1 cellular context compared by ENCODE assay signal in the genomic region with DNA sequence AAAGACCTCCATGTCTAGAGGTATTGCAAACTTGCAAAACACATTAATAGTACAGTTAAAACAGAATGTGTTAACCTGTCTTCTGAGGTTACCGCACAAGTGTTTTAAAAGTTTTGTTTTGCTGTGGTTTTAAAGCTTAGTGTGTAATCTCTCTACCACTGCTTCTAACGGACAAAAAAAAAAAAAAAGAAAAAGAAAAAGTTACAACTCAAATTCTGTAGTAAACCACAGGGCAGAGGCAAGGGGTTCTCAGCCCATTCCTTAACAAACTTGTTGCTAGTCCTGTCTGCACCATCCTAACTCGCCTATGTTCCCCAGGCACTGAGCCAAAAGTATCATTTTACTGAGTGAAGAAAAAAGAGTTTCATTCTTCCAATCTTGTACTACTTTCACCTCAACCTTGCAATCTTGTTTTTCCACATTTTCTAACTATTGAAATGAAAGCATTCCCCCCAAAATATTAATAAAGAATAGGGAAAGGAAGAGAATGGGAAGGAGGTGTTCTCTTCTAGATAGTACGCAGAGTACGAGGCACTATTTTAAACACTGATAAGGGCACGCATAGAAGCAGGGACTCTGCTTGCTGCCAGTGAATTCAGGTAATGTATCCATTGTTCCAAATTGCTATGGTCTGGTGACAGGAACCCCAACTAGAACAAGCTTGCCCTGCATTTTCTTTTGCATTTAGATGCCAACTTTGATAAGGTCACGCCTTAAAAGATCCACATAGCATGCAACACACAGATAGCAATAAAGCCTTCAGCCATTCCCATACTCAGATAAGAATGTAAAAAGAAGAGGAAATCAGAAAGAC.
TF ChIP-seq lines count a peak whose summit lies in the region.

No MANE protein-coding gene starts in this region.

TF ChIP-seq in GM23338, 12 proteins besides CTCF, POLR2A, EP300 and RAD21 (continued from another document):
- TF ChIP-seq, protein P1, sequence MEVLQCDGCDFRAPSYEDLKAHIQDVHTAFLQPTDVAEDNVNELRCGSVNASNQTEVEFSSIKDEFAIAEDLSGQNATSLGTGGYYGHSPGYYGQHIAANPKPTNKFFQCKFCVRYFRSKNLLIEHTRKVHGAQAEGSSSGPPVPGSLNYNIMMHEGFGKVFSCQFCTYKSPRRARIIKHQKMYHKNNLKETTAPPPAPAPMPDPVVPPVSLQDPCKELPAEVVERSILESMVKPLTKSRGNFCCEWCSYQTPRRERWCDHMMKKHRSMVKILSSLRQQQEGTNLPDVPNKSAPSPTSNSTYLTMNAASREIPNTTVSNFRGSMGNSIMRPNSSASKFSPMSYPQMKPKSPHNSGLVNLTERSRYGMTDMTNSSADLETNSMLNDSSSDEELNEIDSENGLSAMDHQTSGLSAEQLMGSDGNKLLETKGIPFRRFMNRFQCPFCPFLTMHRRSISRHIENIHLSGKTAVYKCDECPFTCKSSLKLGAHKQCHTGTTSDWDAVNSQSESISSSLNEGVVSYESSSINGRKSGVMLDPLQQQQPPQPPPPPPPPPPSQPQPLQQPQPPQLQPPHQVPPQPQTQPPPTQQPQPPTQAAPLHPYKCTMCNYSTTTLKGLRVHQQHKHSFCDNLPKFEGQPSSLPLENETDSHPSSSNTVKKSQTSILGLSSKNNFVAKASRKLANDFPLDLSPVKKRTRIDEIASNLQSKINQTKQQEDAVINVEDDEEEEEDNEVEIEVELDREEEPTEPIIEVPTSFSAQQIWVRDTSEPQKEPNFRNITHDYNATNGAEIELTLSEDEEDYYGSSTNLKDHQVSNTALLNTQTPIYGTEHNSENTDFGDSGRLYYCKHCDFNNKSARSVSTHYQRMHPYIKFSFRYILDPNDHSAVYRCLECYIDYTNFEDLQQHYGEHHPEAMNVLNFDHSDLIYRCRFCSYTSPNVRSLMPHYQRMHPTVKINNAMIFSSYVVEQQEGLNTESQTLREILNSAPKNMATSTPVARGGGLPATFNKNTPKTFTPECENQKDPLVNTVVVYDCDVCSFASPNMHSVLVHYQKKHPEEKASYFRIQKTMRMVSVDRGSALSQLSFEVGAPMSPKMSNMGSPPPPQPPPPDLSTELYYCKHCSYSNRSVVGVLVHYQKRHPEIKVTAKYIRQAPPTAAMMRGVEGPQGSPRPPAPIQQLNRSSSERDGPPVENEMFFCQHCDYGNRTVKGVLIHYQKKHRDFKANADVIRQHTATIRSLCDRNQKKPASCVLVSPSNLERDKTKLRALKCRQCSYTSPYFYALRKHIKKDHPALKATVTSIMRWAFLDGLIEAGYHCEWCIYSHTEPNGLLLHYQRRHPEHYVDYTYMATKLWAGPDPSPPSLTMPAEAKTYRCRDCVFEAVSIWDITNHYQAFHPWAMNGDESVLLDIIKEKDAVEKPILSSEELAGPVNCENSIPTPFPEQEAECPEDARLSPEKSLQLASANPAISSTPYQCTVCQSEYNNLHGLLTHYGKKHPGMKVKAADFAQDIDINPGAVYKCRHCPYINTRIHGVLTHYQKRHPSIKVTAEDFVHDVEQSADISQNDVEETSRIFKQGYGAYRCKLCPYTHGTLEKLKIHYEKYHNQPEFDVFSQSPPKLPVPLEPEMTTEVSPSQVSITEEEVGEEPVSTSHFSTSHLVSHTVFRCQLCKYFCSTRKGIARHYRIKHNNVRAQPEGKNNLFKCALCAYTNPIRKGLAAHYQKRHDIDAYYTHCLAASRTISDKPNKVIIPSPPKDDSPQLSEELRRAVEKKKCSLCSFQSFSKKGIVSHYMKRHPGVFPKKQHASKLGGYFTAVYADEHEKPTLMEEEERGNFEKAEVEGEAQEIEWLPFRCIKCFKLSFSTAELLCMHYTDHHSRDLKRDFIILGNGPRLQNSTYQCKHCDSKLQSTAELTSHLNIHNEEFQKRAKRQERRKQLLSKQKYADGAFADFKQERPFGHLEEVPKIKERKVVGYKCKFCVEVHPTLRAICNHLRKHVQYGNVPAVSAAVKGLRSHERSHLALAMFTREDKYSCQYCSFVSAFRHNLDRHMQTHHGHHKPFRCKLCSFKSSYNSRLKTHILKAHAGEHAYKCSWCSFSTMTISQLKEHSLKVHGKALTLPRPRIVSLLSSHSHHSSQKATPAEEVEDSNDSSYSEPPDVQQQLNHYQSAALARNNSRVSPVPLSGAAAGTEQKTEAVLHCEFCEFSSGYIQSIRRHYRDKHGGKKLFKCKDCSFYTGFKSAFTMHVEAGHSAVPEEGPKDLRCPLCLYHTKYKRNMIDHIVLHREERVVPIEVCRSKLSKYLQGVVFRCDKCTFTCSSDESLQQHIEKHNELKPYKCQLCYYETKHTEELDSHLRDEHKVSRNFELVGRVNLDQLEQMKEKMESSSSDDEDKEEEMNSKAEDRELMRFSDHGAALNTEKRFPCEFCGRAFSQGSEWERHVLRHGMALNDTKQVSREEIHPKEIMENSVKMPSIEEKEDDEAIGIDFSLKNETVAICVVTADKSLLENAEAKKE (CRISPR knock-in tag; IDR thresholded peaks at IDR 0.05) = no peak
- TF ChIP-seq ZNF331 (CRISPR knock-in tag; IDR thresholded peaks at IDR 0.05; ENCODE audit: low read depth) = no peak
- TF ChIP-seq EZH2phosphoT487 (IDR thresholded peaks at IDR 0.05; ENCODE audit: unreplicated experiment) = no peak
TF ChIP-seq in GM23338: peak in this region for 0.
